In genomic region chr1:52008074-52008809, GRCh38 we compare ENCODE assay signal across 16 cellular contexts. TPM values are rescaled to one million over a fixed set of nuclear protein-coding genes. Genes with fewer than 3 reads are reported as not detected.
"Had no signal": no experiment of that assay in that cellular context is flagged by ENCODE, and none has a peak within 500 bp of the region (broad histone marks: within the 10 kb centered on the region; RNA-seq: fewer than 3 reads in every experiment).

No MANE protein-coding gene starts in this region.

- H3K4me1 ChIP-seq: uterus had no signal

- H3K9me3 ChIP-seq: adrenal gland, testis, uterus had no signal

- H3K27ac Mint-ChIP-seq: activated CD4-positive, alpha-beta T cell treated with anti-CD3 and anti-CD28 coated beads, Interleukin-2, amount 10 ng/mL, durations not matched to agents 7 days and 5 days; activated naive CD4-positive, alpha-beta T cell treated with anti-CD3 and anti-CD28 coated beads, Interleukin-2, amount 10 ng/mL, durations not matched to agents 7 days and 5 days; activated T-helper 2 cell treated with anti-CD3 and anti-CD28 coated beads, Interferon-gamma antibody, Interleukin-2, Interleukin-4, amounts not matched to agents 10 μg/mL and 5 μg/mL and 100 μg/mL, durations not matched to agents 14 hours and 24 hours and 36 hours; effector memory CD8-positive, alpha-beta T cell; naive thymus-derived CD4-positive, alpha-beta T cell; stimulated activated naive CD8-positive, alpha-beta T cell treated with anti-CD3 and anti-CD28 coated beads, Interleukin-15, Interleukin-2, amounts not matched to agents 100 ng/mL and 50 ng/mL, for 24 hours had no signal

- H3K4me3 ChIP-seq: adrenal gland, testis, uterus had no signal

- ATAC-seq: effector memory CD8-positive, alpha-beta T cell; naive thymus-derived CD4-positive, alpha-beta T cell had no signal

- H3K27ac ChIP-seq: adrenal gland, uterus had no signal

- H3K27me3 ChIP-seq: adrenal gland, testis, uterus had no signal

- DNase-seq: activated CD4-positive, alpha-beta T cell treated with anti-CD3 and anti-CD28 coated beads, Interleukin-2, amount 10 ng/mL, durations not matched to agents 7 days and 5 days; activated CD4-positive, CD25-positive, alpha-beta regulatory T cell; activated naive CD4-positive, alpha-beta T cell treated with anti-CD3 and anti-CD28 coated beads, Interleukin-2, amount 10 ng/mL, durations not matched to agents 7 days and 5 days; activated T-cell treated with anti-CD3 and anti-CD28 coated beads for 4 hours; adrenal gland; central memory CD4-positive, alpha-beta T cell; effector memory CD8-positive, alpha-beta T cell; erythroblast; midbrain; naive thymus-derived CD4-positive, alpha-beta T cell; stimulated activated CD4-positive, alpha-beta T cell treated with anti-CD3 and anti-CD28 coated beads, Interleukin-4, amount 100 ng/mL, for 1 hour; stimulated activated CD8-positive, alpha-beta memory T cell treated with anti-CD3 and anti-CD28 coated beads, Interleukin-4, amount 100 ng/mL, for 48 hours; testis; uterus had no signal

- H3K9me3 Mint-ChIP-seq: activated CD4-positive, alpha-beta T cell treated with anti-CD3 and anti-CD28 coated beads, Interleukin-2, amount 10 ng/mL, durations not matched to agents 7 days and 5 days; activated naive CD4-positive, alpha-beta T cell treated with anti-CD3 and anti-CD28 coated beads, Interleukin-2, amount 10 ng/mL, durations not matched to agents 7 days and 5 days; activated T-helper 2 cell treated with anti-CD3 and anti-CD28 coated beads, Interferon-gamma antibody, Interleukin-2, Interleukin-4, amounts not matched to agents 10 μg/mL and 5 μg/mL and 100 μg/mL, durations not matched to agents 14 hours and 24 hours and 36 hours; effector memory CD8-positive, alpha-beta T cell; naive thymus-derived CD4-positive, alpha-beta T cell; stimulated activated naive CD8-positive, alpha-beta T cell treated with anti-CD3 and anti-CD28 coated beads, Interleukin-15, Interleukin-2, amounts not matched to agents 100 ng/mL and 50 ng/mL, for 24 hours had no signal

- H3K36me3 ChIP-seq: adrenal gland, uterus had no signal

- H3K36me3 Mint-ChIP-seq: activated naive CD4-positive, alpha-beta T cell treated with anti-CD3 and anti-CD28 coated beads, Interleukin-2, amount 10 ng/mL, durations not matched to agents 7 days and 5 days; naive thymus-derived CD4-positive, alpha-beta T cell had no signal

RNA-seq across cellular contexts. Expression of gene RAB3B, which starts 17.7 kb away (rescaled TPM):
- polyA plus RNA-seq: naive thymus-derived CD4-positive, alpha-beta T cell had no signal
